In genomic region chr2:217800433-217801114, GRCh38 we compare ENCODE assay signal across 23 cellular contexts.
DNase-seq lines count a peak whose midpoint lies in the region; ATAC-seq, FAIRE-seq and TF ChIP-seq lines count a peak whose summit lies in the region.
"Had no signal": no experiment of that assay in that cellular context is flagged by ENCODE, and none has a peak within 500 bp of the region (broad histone marks: within the 10 kb centered on the region; RNA-seq: fewer than 3 reads in every experiment).

No MANE protein-coding gene starts in this region.

- H4K20me1 ChIP-seq in H1 (replicated peaks in 1 of 2; ENCODE audit: control insufficient read depth in 1 of 2, insufficient read depth in 2 of 2, low read length in 2 of 2) = peaks cover 0 to 4% of the 10 kb centered on the region in 2 experiments

- H3K23me2 ChIP-seq in H1 (ENCODE audit: low read depth, low read length) = peaks cover 5% of the 10 kb centered on the region

- no peaks in the 10 kb centered on the region for H3K4me1 Mint-ChIP-seq in activated CD4-positive, alpha-beta memory T cell treated with anti-CD3 and anti-CD28 coated beads for 36 hours (ENCODE audit: low read depth)
- H3K4me1 Mint-ChIP-seq in activated CD4-positive, alpha-beta memory T cell treated with anti-CD3 and anti-CD28 coated beads, Interleukin-2, amount 10 ng/mL, durations not matched to agents 7 days and 5 days = peaks cover 3% of the 10 kb centered on the region
- H3K4me1 Mint-ChIP-seq in nephron progenitor cell = peaks cover 39% of the 10 kb centered on the region
- H3K4me1 Mint-ChIP-seq: activated CD4-positive, alpha-beta T cell treated with anti-CD3 and anti-CD28 coated beads for 36 hours had no signal

- peaks cover 2% of the 10 kb centered on the region for H3K27me3 Mint-ChIP-seq in activated CD4-positive, alpha-beta memory T cell treated with anti-CD3 and anti-CD28 coated beads for 36 hours
- no peaks in the 10 kb centered on the region for H3K27me3 Mint-ChIP-seq in activated CD4-positive, alpha-beta memory T cell treated with anti-CD3 and anti-CD28 coated beads, Interleukin-2, amount 10 ng/mL, durations not matched to agents 7 days and 5 days
- H3K27me3 Mint-ChIP-seq in nephron progenitor cell (ENCODE audit: low read depth, poor library complexity) = peaks cover 11% of the 10 kb centered on the region
- H3K27me3 Mint-ChIP-seq: activated CD4-positive, alpha-beta T cell treated with anti-CD3 and anti-CD28 coated beads for 36 hours; stimulated activated naive CD8-positive, alpha-beta T cell treated with anti-CD3 and anti-CD28 coated beads, Interleukin-15, amount 100 ng/mL, for 72 hours had no signal

- DNase-seq in activated CD4-positive, alpha-beta memory T cell treated with anti-CD3 and anti-CD28 coated beads for 36 hours = peak; percentile 4
- no peak for DNase-seq in activated CD4-positive, alpha-beta memory T cell treated with anti-CD3 and anti-CD28 coated beads, Interleukin-2, amount 10 ng/mL, durations not matched to agents 7 days and 5 days
- DNase-seq in H1 (ENCODE audit: low read depth in 1 of 2, low spot score in 2 of 2) (no peak), nephron progenitor cell (no peak), transverse colon (no peak), putamen (ENCODE audit: low spot score) (no peak), DMS53 (lab: John Stamatoyannopoulos, UW) (no peak)
- DNase-seq: activated CD4-positive, alpha-beta T cell treated with anti-CD3 and anti-CD28 coated beads for 36 hours; activated CD8-positive, alpha-beta memory T cell treated with anti-CD3 and anti-CD28 coated beads, Interleukin-2, amount 50 U/mL, for 4 hours; activated gamma-delta T cell; DMS 273 treated with DMSO at 0.1 percent for 48 hours; GF-D8; NCI-H1417; NCI-H2171 treated with DMSO at 0.1 percent for 48 hours; NCI-H774; PC-3; stimulated activated CD4-positive, alpha-beta T cell treated with anti-CD3 and anti-CD28 coated beads, Interleukin-1b, Interleukin-23, amount 100 ng/mL, for 48 hours had no signal

- no peaks in the 10 kb centered on the region for H3K36me3 Mint-ChIP-seq in activated CD4-positive, alpha-beta memory T cell treated with anti-CD3 and anti-CD28 coated beads for 36 hours
- H3K36me3 Mint-ChIP-seq in activated CD4-positive, alpha-beta memory T cell treated with anti-CD3 and anti-CD28 coated beads, Interleukin-2, amount 10 ng/mL, durations not matched to agents 7 days and 5 days (ENCODE audit: low read depth) = no peaks in the 10 kb centered on the region
- H3K36me3 Mint-ChIP-seq in nephron progenitor cell (ENCODE audit: low read depth) = no peaks in the 10 kb centered on the region

- no peak overlapping the region for H3K14ac ChIP-seq in H1 (ENCODE audit: insufficient read length)

- no peak overlapping the region for H3K23ac ChIP-seq in H1 (ENCODE audit: insufficient read length)

- H3K18ac ChIP-seq in H1 (ENCODE audit: extremely low read depth, low read length) = no peak overlapping the region

- no peak overlapping the region for H2BK120ac ChIP-seq in H1 (replicated peaks; ENCODE audit: low read depth, low read length)

- no peak overlapping the region for H3K4me3 Mint-ChIP-seq in activated CD4-positive, alpha-beta memory T cell treated with anti-CD3 and anti-CD28 coated beads for 36 hours
- no peak overlapping the region for H3K4me3 Mint-ChIP-seq in activated CD4-positive, alpha-beta memory T cell treated with anti-CD3 and anti-CD28 coated beads, Interleukin-2, amount 10 ng/mL, durations not matched to agents 7 days and 5 days
- H3K4me3 Mint-ChIP-seq in nephron progenitor cell = no peak overlapping the region
- H3K4me3 Mint-ChIP-seq: activated CD4-positive, alpha-beta T cell treated with anti-CD3 and anti-CD28 coated beads for 36 hours; stimulated activated naive CD8-positive, alpha-beta T cell treated with anti-CD3 and anti-CD28 coated beads, Interleukin-15, amount 100 ng/mL, for 72 hours had no signal

- no peak overlapping the region for H2AK5ac ChIP-seq in H1 (ENCODE audit: low read depth, low read length)

- no peak overlapping the region for H2BK12ac ChIP-seq in H1 (ENCODE audit: low read depth, low read length)

- no peak overlapping the region for H3K9ac ChIP-seq in H1 (replicated peaks in 1 of 4; ENCODE audit: extremely low read depth in 1 of 4, low read depth in 3 of 4, low read length in 3 of 4)
- H3K9ac ChIP-seq: BLaER1 had no signal

- no peaks in the 10 kb centered on the region for H3K9me3 ChIP-seq in H1 (ENCODE audit: insufficient read depth in 2 of 2, low read depth in 1 of 2, low read length in 1 of 2)
- H3K9me3 ChIP-seq in transverse colon = no peaks in the 10 kb centered on the region
- H3K9me3 ChIP-seq: BLaER1, right lobe of liver had no signal

- no peak overlapping the region for H3K4me3 ChIP-seq in H1 (ENCODE audit: extremely low read depth in 1 of 4, insufficient read depth in 2 of 4, low read depth in 3 of 4, low read length in 4 of 4)
- H3K4me3 ChIP-seq in transverse colon = no peak overlapping the region
- H3K4me3 ChIP-seq: BLaER1, GM12878, right lobe of liver had no signal

- 89% methylated on average over 10 of the region's 10 CpGs; no CpG with 5 or more reads in 1 of the 2 experiments for WGBS in H1 (ENCODE audit: extremely low coverage in 1 of 2, insufficient coverage in 1 of 2, insufficient read length in 1 of 2, insufficient replicate concordance in 2 of 2, low coverage in 1 of 2, low lambda C conversion rate in 2 of 2, missing lambda C conversion rate in 1 of 2), 2 experiments
- 85 to 93% methylated on average over 3 to 10 of the region's 10 CpGs for WGBS in transverse colon (ENCODE audit: low coverage in 1 of 2), 2 donors

- no peak overlapping the region for H3K4ac ChIP-seq in H1 (replicated peaks; ENCODE audit: insufficient read length, low read depth, low read length)

- no peaks in the 10 kb centered on the region for H3K79me2 ChIP-seq in H1 (ENCODE audit: control insufficient read depth in 1 of 2, insufficient read depth in 2 of 2, low read length in 2 of 2)

- TF ChIP-seq EP300 in H1 (IDR thresholded peaks at IDR 0.05; ENCODE audit: borderline replicate concordance in 1 of 2, low read depth in 2 of 2, low read length in 2 of 2) (no peak), transverse colon (IDR thresholded peaks at IDR 0.05; ENCODE audit: low read depth) (no peak)

- no peak overlapping the region for H4K91ac ChIP-seq in H1 (replicated peaks; ENCODE audit: insufficient read length, low read length)

- H4K5ac ChIP-seq in H1 (ENCODE audit: insufficient read length, low read depth, low read length) = no peak overlapping the region

- no peak for FAIRE-seq in H1 (lab: Jason Lieb, UNC)
- FAIRE-seq: A204.1, GM12878 had no signal

- CTCF ChIA-PET in activated CD4-positive, alpha-beta memory T cell treated with anti-CD3 and anti-CD28 coated beads for 36 hours (lab: Charles Lee) = no interaction called here
- CTCF ChIA-PET in activated CD4-positive, alpha-beta memory T cell treated with anti-CD3 and anti-CD28 coated beads, Interleukin-2, amount 10 ng/mL, durations not matched to agents 7 days and 5 days (lab: Charles Lee) = interaction anchor here (5.3 kb wide), 1 partner anchor 13 kb away, joined by 47 read pairs; no protein-coding TSS in a partner anchor
- CTCF ChIA-PET in H1 (lab: Charles Lee; ENCODE audit: partially characterized antibody) = interaction anchor here (1.3 to 30.4 kb wide), 6 partner anchors 9 to 193 kb away, joined by 3 to 759 read pairs (median 5); no protein-coding TSS in a partner anchor

- H3K4me1 ChIP-seq in H1 (replicated peaks in 1 of 4; ENCODE audit: control insufficient read depth in 3 of 4, insufficient read depth in 4 of 4, low read length in 3 of 4) (peaks cover 0 to 5% (median 0%) of the 10 kb centered on the region in 4 experiments; a peak in 1 of 7 replicates), transverse colon (peaks cover 0 to 16% (median 4%) of the 10 kb centered on the region in 4 donors)
- H3K4me1 ChIP-seq: right lobe of liver had no signal

- H2BK20ac ChIP-seq in H1 (ENCODE audit: low read length) = no peak overlapping the region

- H3K9me3 Mint-ChIP-seq in activated CD4-positive, alpha-beta memory T cell treated with anti-CD3 and anti-CD28 coated beads for 36 hours = no peaks in the 10 kb centered on the region
- peaks cover 3% of the 10 kb centered on the region for H3K9me3 Mint-ChIP-seq in activated CD4-positive, alpha-beta memory T cell treated with anti-CD3 and anti-CD28 coated beads, Interleukin-2, amount 10 ng/mL, durations not matched to agents 7 days and 5 days
- H3K9me3 Mint-ChIP-seq in nephron progenitor cell = no peaks in the 10 kb centered on the region

- no peak for ATAC-seq in GM18867 (IDR thresholded peaks at IDR 0.05; ENCODE audit: unreplicated experiment)
- ATAC-seq: activated CD4-positive, alpha-beta T cell treated with anti-CD3 and anti-CD28 coated beads for 36 hours; GM12878; PC-3; stimulated activated naive CD8-positive, alpha-beta T cell treated with anti-CD3 and anti-CD28 coated beads, Interleukin-15, amount 100 ng/mL, for 72 hours had no signal

- TF ChIP-seq CTCF in H1 (IDR thresholded peaks at IDR 0.05; ENCODE audit: control extremely low read depth in 1 of 3, insufficient read depth in 1 of 3, low read depth in 1 of 3, low read length in 3 of 3) (no peak), nephron progenitor cell (IDR thresholded peaks at IDR 0.05) (no peak), transverse colon (IDR thresholded peaks at IDR 0.05) (no peak)

- TF ChIP-seq POLR2A in H1 (IDR thresholded peaks at IDR 0.05; ENCODE audit: control extremely low read depth in 1 of 2, low read depth in 2 of 2, low read length in 2 of 2) (no peak), transverse colon (IDR thresholded peaks at IDR 0.05) (no peak)

- peak overlapping the region; percentile 28; the same call in 1 of the 2 replicates for H4K8ac ChIP-seq in H1 (ENCODE audit: extremely low read depth, insufficient read depth, low read length)

- no peak overlapping the region for H2BK15ac ChIP-seq in H1 (ENCODE audit: low read length)

- H3K27ac Mint-ChIP-seq in activated CD4-positive, alpha-beta memory T cell treated with anti-CD3 and anti-CD28 coated beads for 36 hours = no peak overlapping the region
- H3K27ac Mint-ChIP-seq in activated CD4-positive, alpha-beta memory T cell treated with anti-CD3 and anti-CD28 coated beads, Interleukin-2, amount 10 ng/mL, durations not matched to agents 7 days and 5 days = no peak overlapping the region
- H3K27ac Mint-ChIP-seq in nephron progenitor cell = peak overlapping the region; percentile 25
- H3K27ac Mint-ChIP-seq: activated CD4-positive, alpha-beta T cell treated with anti-CD3 and anti-CD28 coated beads for 36 hours had no signal

- POLR2A ChIA-PET in activated CD4-positive, alpha-beta memory T cell treated with anti-CD3 and anti-CD28 coated beads for 36 hours (lab: Charles Lee) = no interaction called here
- POLR2A ChIA-PET in activated CD4-positive, alpha-beta memory T cell treated with anti-CD3 and anti-CD28 coated beads, Interleukin-2, amount 10 ng/mL, durations not matched to agents 7 days and 5 days (lab: Charles Lee) = no interaction called here
- POLR2A ChIA-PET in H1 (lab: Charles Lee; ENCODE audit: partially characterized antibody) = interaction anchor here (0.7 kb wide), 1 partner anchor 11 kb away, joined by 3 read pairs; no protein-coding TSS in a partner anchor

- H3K27ac ChIP-seq in H1 (ENCODE audit: low read depth, low read length) (no peak overlapping the region; the same call in 1 of the 2 replicates), transverse colon (peak overlapping the region in 3 of 4 donors; percentile 36 to 62 (median 38))
- H3K27ac ChIP-seq: right lobe of liver had no signal

- in situ Hi-C loops in transverse colon (cut with MboI; ENCODE audit: low pct_ligation_motif_present in 1 of 4, low pct_unique_long_range_greater_than_20kb in 1 of 4, low sequenced_read_pairs in 3 of 4) = no loop called here

- no peaks in the 10 kb centered on the region for H3K36me3 ChIP-seq in H1 (ENCODE audit: control insufficient read depth in 2 of 4, insufficient read depth in 4 of 4, low read length in 3 of 4)
- H3K36me3 ChIP-seq in transverse colon = peaks cover 0 to 3% (median 0%) of the 10 kb centered on the region in 4 donors

- intact Hi-C loops in activated CD4-positive, alpha-beta memory T cell treated with anti-CD3 and anti-CD28 coated beads for 36 hours (cut with micrococcal nuclease) = no loop called here
- intact Hi-C loops in transverse colon (cut with DNase I; ENCODE audit: low total_unique reads) = no loop called here

- H3K27me3 ChIP-seq in H1 (replicated peaks in 1 of 4; ENCODE audit: control insufficient read depth in 3 of 4, extremely low read depth in 1 of 4, insufficient read depth in 3 of 4, low read length in 3 of 4) = no peaks in the 10 kb centered on the region
- H3K27me3 ChIP-seq in transverse colon = no peaks in the 10 kb centered on the region
- H3K27me3 ChIP-seq: BLaER1, right lobe of liver had no signal

- H3K56ac ChIP-seq in H1 (replicated peaks; ENCODE audit: insufficient read length, low read depth, low read length) = no peak overlapping the region

- H2BK5ac ChIP-seq in H1 (ENCODE audit: low read depth, low read length) = no peak overlapping the region

- TF ChIP-seq RAD21 in H1 (IDR thresholded peaks at IDR 0.05 in 1 of 2, conservative IDR thresholded peaks at IDR 0.05 in 1 of 2; ENCODE audit: low read depth in 2 of 2, low read length in 2 of 2) = no peak

- H3K4me2 ChIP-seq in H1 (ENCODE audit: insufficient read depth in 1 of 2, low read depth in 2 of 2, low read length in 2 of 2) = no peak overlapping the region
- H3K4me2 ChIP-seq: BLaER1 had no signal

- H3K79me1 ChIP-seq in H1 (ENCODE audit: low read depth, low read length) = no peaks in the 10 kb centered on the region; the same call in 1 of the 2 replicates

- no peak overlapping the region for H2AFZ ChIP-seq in H1 (ENCODE audit: low read length)
